37 cellular contexts compared by ENCODE assay signal in the genomic region with DNA sequence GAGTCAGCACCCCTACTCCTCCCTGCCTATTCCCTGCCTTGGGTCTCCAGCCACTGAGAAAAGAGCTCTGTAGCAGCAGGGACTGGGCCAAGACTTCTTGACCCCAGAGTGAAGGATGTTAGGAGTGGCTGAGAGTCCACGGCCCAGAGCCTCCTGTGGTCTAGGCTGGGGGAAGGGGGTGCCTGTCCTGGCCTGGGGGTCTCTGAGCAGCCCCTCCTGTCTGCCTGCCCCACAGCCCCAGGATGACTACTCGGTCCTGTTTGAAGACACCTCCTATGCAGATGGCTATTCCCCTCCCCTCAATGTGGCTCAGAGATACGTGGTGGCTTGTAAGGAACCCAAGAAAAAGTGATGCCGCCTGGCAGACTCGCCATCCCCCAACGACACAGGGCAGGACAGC. TPM values are rescaled to one million over a fixed set of nuclear protein-coding genes. Genes with fewer than 3 reads are reported as not detected.
"Had no signal": no experiment of that assay in that cellular context is flagged by ENCODE, and none has a peak within 500 bp of the region (broad histone marks: within the 10 kb centered on the region; RNA-seq: fewer than 3 reads in every experiment).

No MANE protein-coding gene starts in this region.

- H3K27ac ChIP-seq: body of pancreas, breast epithelium, SJCRH30, SK-N-MC, WERI-Rb-1 had no signal

- H3K4me1 ChIP-seq: breast epithelium, SJCRH30 had no signal

- H3K36me3 ChIP-seq: breast epithelium, SJCRH30 had no signal

- H3K27ac Mint-ChIP-seq: activated CD4-positive, alpha-beta memory T cell treated with anti-CD3 and anti-CD28 coated beads, Interleukin-2, amount 10 ng/mL, durations not matched to agents 7 days and 5 days; activated CD8-positive, alpha-beta memory T cell treated with anti-CD3 and anti-CD28 coated beads, Interleukin-2, amount 10 ng/mL, durations not matched to agents 7 days and 5 days; activated naive CD4-positive, alpha-beta T cell treated with anti-CD3 and anti-CD28 coated beads for 36 hours; activated naive CD8-positive, alpha-beta T cell; activated T-helper 2 cell treated with anti-CD3 and anti-CD28 coated beads, Interferon-gamma antibody, Interleukin-2, Interleukin-4, amounts not matched to agents 10 μg/mL and 5 μg/mL and 100 μg/mL, durations not matched to agents 14 hours and 24 hours and 36 hours had no signal

- H3K27me3 Mint-ChIP-seq: activated CD4-positive, alpha-beta memory T cell treated with anti-CD3 and anti-CD28 coated beads, Interleukin-2, amount 10 ng/mL, durations not matched to agents 7 days and 5 days; activated CD8-positive, alpha-beta memory T cell treated with anti-CD3 and anti-CD28 coated beads, Interleukin-2, amount 10 ng/mL, durations not matched to agents 7 days and 5 days; activated naive CD8-positive, alpha-beta T cell had no signal

- FAIRE-seq: astrocyte had no signal

- ATAC-seq: activated CD8-positive, alpha-beta memory T cell treated with anti-CD3 and anti-CD28 coated beads, Interleukin-2, amount 10 ng/mL, durations not matched to agents 7 days and 5 days; body of pancreas; Panc1 had no signal

- DNase-seq: activated CD4-positive, alpha-beta memory T cell treated with anti-CD3 and anti-CD28 coated beads, Interleukin-2, amount 10 ng/mL, durations not matched to agents 7 days and 5 days; activated CD4-positive, alpha-beta T cell treated with anti-CD3 and anti-CD28 coated beads for 1 hour; activated CD4-positive, alpha-beta T cell treated with anti-CD3 and anti-CD28 coated beads for 48 hours; activated CD4-positive, CD25-positive, alpha-beta regulatory T cell; activated CD8-positive, alpha-beta memory T cell treated with anti-CD3 and anti-CD28 coated beads for 24 hours; activated CD8-positive, alpha-beta memory T cell treated with anti-CD3 and anti-CD28 coated beads, Interleukin-2, amount 10 ng/mL, durations not matched to agents 7 days and 5 days; activated CD8-positive, alpha-beta memory T cell treated with anti-CD3 and anti-CD28 coated beads, Interleukin-2, amount 50 U/mL, for 48 hours; activated gamma-delta T cell treated with Interleukin-2 at 50 U/mL for 16 hours; activated naive CD4-positive, alpha-beta T cell treated with anti-CD3 and anti-CD28 coated beads for 36 hours; activated T-cell treated with anti-CD3 and anti-CD28 coated beads, Interleukin-2, amount 50 U/mL, for 1 hour; body of pancreas; cerebellar nuclear complex; Karpas-422; KBM-7; NCI-H1048; NCI-H1105 treated with DMSO at 0.1 percent for 48 hours; NCI-H1436; NCI-H1694 treated with DMSO at 0.1 percent for 48 hours; NCI-H2029; NCI-H345; NCI-H524 treated with DMSO at 0.1 percent for 48 hours; SHP77; SJCRH30; T1000; WERI-Rb-1 had no signal

- H3K4me1 Mint-ChIP-seq: activated CD4-positive, alpha-beta memory T cell treated with anti-CD3 and anti-CD28 coated beads, Interleukin-2, amount 10 ng/mL, durations not matched to agents 7 days and 5 days had no signal

- H3K4me3 Mint-ChIP-seq: activated CD4-positive, alpha-beta memory T cell treated with anti-CD3 and anti-CD28 coated beads, Interleukin-2, amount 10 ng/mL, durations not matched to agents 7 days and 5 days; activated CD8-positive, alpha-beta memory T cell treated with anti-CD3 and anti-CD28 coated beads, Interleukin-2, amount 10 ng/mL, durations not matched to agents 7 days and 5 days; activated naive CD4-positive, alpha-beta T cell treated with anti-CD3 and anti-CD28 coated beads for 36 hours; activated naive CD8-positive, alpha-beta T cell had no signal

- H3K36me3 Mint-ChIP-seq: activated naive CD8-positive, alpha-beta T cell had no signal

- H3K9me3 ChIP-seq: body of pancreas, breast epithelium, SJCRH30 had no signal

- H3K4me3 ChIP-seq: body of pancreas, breast epithelium, SJCRH30, SK-N-MC had no signal

- H3K9me3 Mint-ChIP-seq: activated CD4-positive, alpha-beta memory T cell treated with anti-CD3 and anti-CD28 coated beads, Interleukin-2, amount 10 ng/mL, durations not matched to agents 7 days and 5 days; activated naive CD4-positive, alpha-beta T cell treated with anti-CD3 and anti-CD28 coated beads for 36 hours; activated T-helper 2 cell treated with anti-CD3 and anti-CD28 coated beads, Interferon-gamma antibody, Interleukin-2, Interleukin-4, amounts not matched to agents 10 μg/mL and 5 μg/mL and 100 μg/mL, durations not matched to agents 14 hours and 24 hours and 36 hours had no signal

RNA-seq across cellular contexts. Expression of gene SULT1A2, which starts 5.5 kb away (rescaled TPM):
- total RNA-seq: astrocyte, RPMI7951, SJCRH30 had no signal

RNA-seq across cellular contexts. Expression of gene SULT1A1, which starts 18.5 kb away (rescaled TPM):
- total RNA-seq: RPMI7951 had no signal

RNA-seq across cellular contexts. Expression of gene NPIPB8, which starts 46.5 kb away (rescaled TPM):
- total RNA-seq: activated naive CD4-positive, alpha-beta T cell treated with anti-CD3 and anti-CD28 coated beads for 36 hours; astrocyte; breast epithelium; MCF 10A; NCI-H460; RPMI7951; SJCRH30 had no signal
- polyA plus RNA-seq: adipose tissue had no signal

RNA-seq across cellular contexts. Expression of gene NUPR1, which starts 52.6 kb away (rescaled TPM):
- total RNA-seq: activated CD4-positive, alpha-beta memory T cell treated with anti-CD3 and anti-CD28 coated beads, Interleukin-2, amount 10 ng/mL, durations not matched to agents 7 days and 5 days; activated CD8-positive, alpha-beta memory T cell treated with anti-CD3 and anti-CD28 coated beads, Interleukin-2, amount 10 ng/mL, durations not matched to agents 7 days and 5 days; activated naive CD4-positive, alpha-beta T cell treated with anti-CD3 and anti-CD28 coated beads for 36 hours; activated T-helper 2 cell treated with anti-CD3 and anti-CD28 coated beads, Interferon-gamma antibody, Interleukin-2, Interleukin-4, amounts not matched to agents 10 μg/mL and 5 μg/mL and 100 μg/mL, durations not matched to agents 14 hours and 24 hours and 36 hours; SJCRH30; T-helper 1 cell treated with Interleukin-12 subunit alpha and Interleukin-12 subunit beta and Interleukin-4 antibody, amounts not matched to agents 30 ng/mL and 1 ng/mL, for 36 hours; T-helper 2 cell treated with Interferon-gamma antibody and Interleukin-4, amounts not matched to agents 100 ng/mL and 5 ng/mL, for 36 hours had no signal
